8 cellular contexts compared by ENCODE assay signal in genomic region chr2:54838585-54839035, GRCh38.
DNase-seq lines count a peak whose midpoint lies in the region; ATAC-seq and TF ChIP-seq lines count a peak whose summit lies in the region.

No MANE protein-coding gene starts in this region.

- no peak overlapping the region for H3K27ac Mint-ChIP-seq in CD14-positive monocyte
- H3K27ac Mint-ChIP-seq in activated T-cell treated with anti-CD3 and anti-CD28 coated beads, Interleukin-2, amount 50 U/mL, for 24 hours, result no peak overlapping the region
- no peak overlapping the region for H3K27ac Mint-ChIP-seq in neural progenitor cell

- DNase-seq in CD14-positive monocyte (ENCODE audit: low spot score), result no peak
- peak; percentile 74 for DNase-seq in OCI-M1 (lab: John Stamatoyannopoulos, UW)
- peak; percentile 71 for DNase-seq in activated T-cell treated with anti-CD3 and anti-CD28 coated beads, Interleukin-2, amount 50 U/mL, for 24 hours
- DNase-seq in fibroblast of lung (ENCODE audit: low read depth in 2 of 2), result peak; percentile 55 to 77
- DNase-seq in neural progenitor cell (ENCODE audit: low spot score), result peak; percentile 71
- DNase-seq in substantia nigra (lab: John Stamatoyannopoulos, UW), result peak in 39 of 49 donors; percentile 8 to 66 (median 42)

- H3K36me3 ChIP-seq in fibroblast of lung (ENCODE audit: control insufficient read depth, insufficient read depth, low read length) (no peaks in the 10 kb centered on the region), neural progenitor cell (no peaks in the 10 kb centered on the region)

- H2AFZ ChIP-seq in fibroblast of lung (ENCODE audit: low read length), result peak overlapping the region; percentile 42
- H2AFZ ChIP-seq in neural progenitor cell (replicated peaks), result no peak overlapping the region

- H3K36me3 Mint-ChIP-seq in CD14-positive monocyte, result no peaks in the 10 kb centered on the region
- no peaks in the 10 kb centered on the region for H3K36me3 Mint-ChIP-seq in activated T-cell treated with anti-CD3 and anti-CD28 coated beads, Interleukin-2, amount 50 U/mL, for 24 hours (ENCODE audit: low read depth)
- H3K36me3 Mint-ChIP-seq in neural progenitor cell, result no peaks in the 10 kb centered on the region

- H3K4me3 Mint-ChIP-seq in CD14-positive monocyte (no peak overlapping the region), neural progenitor cell (no peak overlapping the region)
- no peak overlapping the region for H3K4me3 Mint-ChIP-seq in activated T-cell treated with anti-CD3 and anti-CD28 coated beads, Interleukin-2, amount 50 U/mL, for 24 hours

- no peak overlapping the region for H3K27ac ChIP-seq in fibroblast of lung (ENCODE audit: insufficient read depth, low read length)
- H3K27ac ChIP-seq in neural progenitor cell, result no peak overlapping the region
- H3K27ac ChIP-seq in substantia nigra (ENCODE audit: low read depth, low read length, poor library complexity, severe bottlenecking), result no peak overlapping the region

- intact Hi-C loops in CD14-positive monocyte (cut with micrococcal nuclease), result loop anchor here (5.0 to 10.0 kb wide), 2 partner anchors 171 to 324 kb away; no protein-coding TSS in a partner anchor

- H3K27me3 ChIP-seq in fibroblast of lung (ENCODE audit: control insufficient read depth, insufficient read depth, low read length) (no peaks in the 10 kb centered on the region), neural progenitor cell (no peaks in the 10 kb centered on the region)

- ATAC-seq in GM18909 (IDR thresholded peaks at IDR 0.05; ENCODE audit: poor library complexity, unreplicated experiment) (peak; percentile 85), HG03575 (IDR thresholded peaks at IDR 0.05; ENCODE audit: extremely low read depth, insufficient number of reproducible peaks, low FRiP score, unreplicated experiment) (peak; percentile 56)

- no peaks in the 10 kb centered on the region for H3K9me3 ChIP-seq in fibroblast of lung (ENCODE audit: control insufficient read depth, insufficient read depth, low read depth, low read length)
- no peaks in the 10 kb centered on the region for H3K9me3 ChIP-seq in neural progenitor cell (ENCODE audit: low read depth)

- H3K27me3 Mint-ChIP-seq in CD14-positive monocyte (ENCODE audit: low read depth in 3 of 3) (no peaks in the 10 kb centered on the region), neural progenitor cell (ENCODE audit: insufficient read depth, low read depth) (peaks cover 3% of the 10 kb centered on the region)
- H3K27me3 Mint-ChIP-seq in activated T-cell treated with anti-CD3 and anti-CD28 coated beads, Interleukin-2, amount 50 U/mL, for 24 hours, result no peaks in the 10 kb centered on the region

- no peaks in the 10 kb centered on the region for H3K79me2 ChIP-seq in fibroblast of lung (ENCODE audit: control insufficient read depth, insufficient read depth, low read length)
- H3K79me2 ChIP-seq in neural progenitor cell (ENCODE audit: low read depth), result no peaks in the 10 kb centered on the region

- H3K9ac ChIP-seq in fibroblast of lung (ENCODE audit: insufficient read depth, low read length) (no peak overlapping the region), neural progenitor cell (no peak overlapping the region)

- H3K4me1 Mint-ChIP-seq in CD14-positive monocyte (peaks cover 4% of the 10 kb centered on the region), neural progenitor cell (peaks cover 30% of the 10 kb centered on the region)
- H3K4me1 Mint-ChIP-seq in activated T-cell treated with anti-CD3 and anti-CD28 coated beads, Interleukin-2, amount 50 U/mL, for 24 hours (ENCODE audit: low read depth), result no peaks in the 10 kb centered on the region

- H4K20me1 ChIP-seq in fibroblast of lung (ENCODE audit: control insufficient read depth, extremely low read depth, insufficient read depth, low read length), result no peaks in the 10 kb centered on the region
- H4K20me1 ChIP-seq in neural progenitor cell (ENCODE audit: low read depth), result no peaks in the 10 kb centered on the region

- H3K4me3 ChIP-seq in fibroblast of lung (replicated peaks in 1 of 4; ENCODE audit: control extremely low read depth in 1 of 4, insufficient read depth in 1 of 4, low read depth in 3 of 4, low read length in 4 of 4) (no peak overlapping the region), neural progenitor cell (no peak overlapping the region)

- H3F3A ChIP-seq in neural progenitor cell (ENCODE audit: low read depth), result no peaks in the 10 kb centered on the region

- H3K4me1 ChIP-seq in fibroblast of lung (ENCODE audit: control insufficient read depth, extremely low read depth, insufficient read depth, low read length) (no peaks in the 10 kb centered on the region), neural progenitor cell (peaks cover 5% of the 10 kb centered on the region)

- peak overlapping the region; percentile 9 for H3K4me2 ChIP-seq in fibroblast of lung (ENCODE audit: extremely low read depth, insufficient read depth, low read length)
- H3K4me2 ChIP-seq in neural progenitor cell, result no peak overlapping the region

- H3K9me3 Mint-ChIP-seq in CD14-positive monocyte, result no peaks in the 10 kb centered on the region
- H3K9me3 Mint-ChIP-seq in activated T-cell treated with anti-CD3 and anti-CD28 coated beads, Interleukin-2, amount 50 U/mL, for 24 hours, result no peaks in the 10 kb centered on the region
- H3K9me3 Mint-ChIP-seq in neural progenitor cell, result no peaks in the 10 kb centered on the region

- TF ChIP-seq CTCF in CD14-positive monocyte (IDR thresholded peaks at IDR 0.05), result peak; percentile 88
- peak; percentile 76 to 94 for TF ChIP-seq CTCF in fibroblast of lung (conservative IDR thresholded peaks at IDR 0.05 in 1 of 2, IDR thresholded peaks at IDR 0.05 in 1 of 2; ENCODE audit: low read depth in 1 of 2, low read length in 2 of 2)
- TF ChIP-seq CTCF in neural progenitor cell (IDR thresholded peaks at IDR 0.05), result peak; percentile 89
